In genomic region chr14:35506461-35506860, GRCh38 we compare ENCODE assay signal across 13 cellular contexts. TPM values are rescaled to one million over a fixed set of nuclear protein-coding genes. Genes with fewer than 3 reads are reported as not detected.
DNase-seq lines count a peak whose midpoint lies in the region; FAIRE-seq and TF ChIP-seq lines count a peak whose summit lies in the region.
"Had no signal": no experiment of that assay in that cellular context is flagged by ENCODE, and none has a peak within 500 bp of the region (broad histone marks: within the 10 kb centered on the region; RNA-seq: fewer than 3 reads in every experiment).

No MANE protein-coding gene starts in this region.

- H3K4me2 ChIP-seq in Loucy (ENCODE audit: low read depth, low read length, poor library complexity, severe bottlenecking) (peak overlapping the region; percentile 34), endothelial cell of umbilical vein (ENCODE audit: insufficient read depth, low read length) (peak overlapping the region; percentile 73)
- H3K4me2 ChIP-seq: A549, KMS-11 had no signal

- no peaks in the 10 kb centered on the region for H3K9me3 ChIP-seq in Loucy (ENCODE audit: insufficient read depth, low read depth, low read length)
- H3K9me3 ChIP-seq in endothelial cell of umbilical vein (replicated peaks; ENCODE audit: control insufficient read depth, insufficient read depth, low read length), result no peaks in the 10 kb centered on the region
- H3K9me3 ChIP-seq: A549 had no signal

- peak; percentile 0 for DNase-seq in EH (ENCODE audit: low read depth)
- no peak for DNase-seq in endothelial cell of umbilical vein (ENCODE audit: low read depth, low spot score)
- DNase-seq in GM13976 (ENCODE audit: low spot score), result no peak
- no peak for DNase-seq in GM10266 (ENCODE audit: extremely low spot score)
- no peak for DNase-seq in DMS79 (lab: John Stamatoyannopoulos, UW)
- DNase-seq: CD8-positive, alpha-beta T cell; DMS 273 treated with DMSO at 0.1 percent for 48 hours; H9 had no signal

- no peak overlapping the region for H2AFZ ChIP-seq in Loucy (ENCODE audit: low read length)
- peak overlapping the region; percentile 48 for H2AFZ ChIP-seq in endothelial cell of umbilical vein (ENCODE audit: low read depth, low read length)

- peak overlapping the region; percentile 86 for H3K27ac ChIP-seq in endothelial cell of umbilical vein (ENCODE audit: insufficient read depth, low read depth, low read length)
- H3K27ac ChIP-seq: A549, KMS-11 had no signal

- H3K9me2 ChIP-seq in Loucy (replicated peaks; ENCODE audit: low read depth, low read length), result no peaks in the 10 kb centered on the region

- peak; percentile 26 for FAIRE-seq in endothelial cell of umbilical vein (lab: Jason Lieb, UNC)
- FAIRE-seq: A549, H1 had no signal

- TF ChIP-seq CTCF in Loucy (conservative IDR thresholded peaks at IDR 0.05; ENCODE audit: low read length), result no peak
- TF ChIP-seq CTCF in endothelial cell of umbilical vein (IDR thresholded peaks at IDR 0.05; ENCODE audit: extremely low read depth in 1 of 2, insufficient read depth in 1 of 2, low read depth in 1 of 2, low read length in 2 of 2), result no peak
- TF ChIP-seq CTCF in GM13976 (IDR thresholded peaks at IDR 0.05; ENCODE audit: borderline replicate concordance, control extremely low read depth, extremely low read depth, insufficient read depth, missing control alignments), result no peak
- no peak for TF ChIP-seq CTCF in GM10266 (IDR thresholded peaks at IDR 0.05; ENCODE audit: control insufficient read depth, insufficient read depth, low read depth, missing control alignments)

- H3K36me3 ChIP-seq in Loucy (ENCODE audit: insufficient read depth, low read length) (no peaks in the 10 kb centered on the region), endothelial cell of umbilical vein (ENCODE audit: control insufficient read depth in 2 of 2, extremely low read depth in 1 of 2, insufficient read depth in 2 of 2, low read length in 2 of 2) (no peaks in the 10 kb centered on the region)

- H3K9ac ChIP-seq in Loucy (ENCODE audit: low read depth, low read length, poor library complexity, severe bottlenecking), result no peak overlapping the region
- peak overlapping the region; percentile 31 for H3K9ac ChIP-seq in endothelial cell of umbilical vein (replicated peaks; ENCODE audit: extremely low read depth, insufficient read depth, low read length)
- H3K9ac ChIP-seq: KMS-11 had no signal

- dilution Hi-C loops in endothelial cell of umbilical vein (cut with MboI; ENCODE audit: extremely low pct_ligation_motif_present, low sequenced_read_pairs), result no loop called here

- H3K4me3 ChIP-seq in Loucy (ENCODE audit: low read length, poor library complexity, severe bottlenecking) (no peak overlapping the region), endothelial cell of umbilical vein (replicated peaks in 1 of 3; ENCODE audit: insufficient read depth in 1 of 3, low read depth in 1 of 3, low read length in 3 of 3) (no peak overlapping the region)
- H3K4me3 ChIP-seq: A549 had no signal

- H3K79me2 ChIP-seq in Loucy (ENCODE audit: insufficient read depth, low read length) (no peaks in the 10 kb centered on the region), endothelial cell of umbilical vein (ENCODE audit: control insufficient read depth, insufficient read depth, low read length) (no peaks in the 10 kb centered on the region)

- no peaks in the 10 kb centered on the region for H4K20me1 ChIP-seq in Loucy (ENCODE audit: insufficient read depth, low read length, poor library complexity, severe bottlenecking)
- no peaks in the 10 kb centered on the region for H4K20me1 ChIP-seq in endothelial cell of umbilical vein (replicated peaks; ENCODE audit: control insufficient read depth, extremely low read depth, insufficient read depth, low read length)

- in situ Hi-C loops in GM13976 (cut with MboI; ENCODE audit: low sequenced_read_pairs, unreplicated experiment), result no loop called here

- POLR2A ChIA-PET in endothelial cell of umbilical vein (lab: Charles Lee), result no interaction called here

- H3F3A ChIP-seq in Loucy (ENCODE audit: low read depth), result no peaks in the 10 kb centered on the region

- intact Hi-C loops in endothelial cell of umbilical vein (cut with micrococcal nuclease), result no loop called here

- peaks cover 12% of the 10 kb centered on the region for H3K4me1 ChIP-seq in Loucy (ENCODE audit: insufficient read depth, low read length, poor library complexity, severe bottlenecking)
- H3K4me1 ChIP-seq in endothelial cell of umbilical vein (ENCODE audit: control insufficient read depth, extremely low read depth, insufficient read depth, low read length), result peaks cover 16% of the 10 kb centered on the region
- H3K4me1 ChIP-seq: A549 had no signal

- no peaks in the 10 kb centered on the region for H3K9me1 ChIP-seq in endothelial cell of umbilical vein (replicated peaks; ENCODE audit: control insufficient read depth, extremely low read depth, insufficient read depth, low read length)

- BruUV-seq in endothelial cell of umbilical vein (replicated peaks; lab: Mats Ljungman, UMichigan), result TSS peak; percentile 67

- TF ChIP-seq POLR2A in endothelial cell of umbilical vein (IDR thresholded peaks at IDR 0.05; ENCODE audit: low read depth, low read length), result no peak

- CTCF ChIA-PET in endothelial cell of umbilical vein (lab: Charles Lee), result no interaction called here

- H3K27me3 ChIP-seq in Loucy (ENCODE audit: insufficient read depth, low read length, poor library complexity, severe bottlenecking), result no peaks in the 10 kb centered on the region
- H3K27me3 ChIP-seq in endothelial cell of umbilical vein (ENCODE audit: control insufficient read depth in 2 of 2, insufficient read depth in 2 of 2, low read length in 2 of 2), result no peaks in the 10 kb centered on the region

TF ChIP-seq in endothelial cell of umbilical vein, 7 proteins besides CTCF, POLR2A, EP300 and RAD21:
- TF ChIP-seq MAX (IDR thresholded peaks at IDR 0.05; ENCODE audit: insufficient read depth, insufficient read length), result no peak
- no peak for TF ChIP-seq JUN (IDR thresholded peaks at IDR 0.05; ENCODE audit: borderline replicate concordance, insufficient read depth, insufficient read length, low read depth)
- no peak for TF ChIP-seq POLR2AphosphoS5 (IDR thresholded peaks at IDR 0.05; ENCODE audit: insufficient read depth, low read depth, low read length)
- TF ChIP-seq GATA2 (IDR thresholded peaks at IDR 0.05; ENCODE audit: insufficient read depth, insufficient read length, low read depth, low read length), result no peak
- TF ChIP-seq MYC (IDR thresholded peaks at IDR 0.05; ENCODE audit: low read depth, low read length), result no peak
- no peak for TF ChIP-seq EZH2 (IDR thresholded peaks at IDR 0.05; ENCODE audit: borderline replicate concordance, low read depth, low read length, severe bottlenecking)
- TF ChIP-seq FOS (IDR thresholded peaks at IDR 0.05; ENCODE audit: borderline replicate concordance, insufficient read depth, low read length), result no peak

RNA-seq across cellular contexts. Expression of gene INSM2, which starts 27.5 kb away (rescaled TPM):
- not detected in 2 replicates for total RNA-seq in endothelial cell of umbilical vein
- not detected in 2 replicates for polyA plus RNA-seq in endothelial cell of umbilical vein
- polyA plus RNA-seq in endothelial cell of umbilical vein (2011; cell fraction: cytosol; rRNA removed), result not detected in 2 replicates
- 0.05 TPM in 1 of 2 replicates, not detected in the other for polyA plus RNA-seq in endothelial cell of umbilical vein (2011; cell fraction: nucleus; rRNA removed)
- polyA plus RNA-seq in endothelial cell of umbilical vein (2012), result not detected in 2 replicates
- polyA minus RNA-seq in endothelial cell of umbilical vein, result not detected in 2 replicates
- polyA minus RNA-seq in endothelial cell of umbilical vein (2011; cell fraction: cytosol; rRNA and poly(A)+ RNA removed), result 0.31 TPM
- polyA minus RNA-seq in endothelial cell of umbilical vein (2011; cell fraction: nucleus; rRNA and poly(A)+ RNA removed), result 0.24 TPM in 1 of 2 replicates, not detected in the other
- total RNA-seq: CD8-positive, alpha-beta T cell; H1; H9 had no signal
- polyA plus RNA-seq: A549, BJ, H1 had no signal
